1 cellular context compared by ENCODE assay signal in the genomic region with DNA sequence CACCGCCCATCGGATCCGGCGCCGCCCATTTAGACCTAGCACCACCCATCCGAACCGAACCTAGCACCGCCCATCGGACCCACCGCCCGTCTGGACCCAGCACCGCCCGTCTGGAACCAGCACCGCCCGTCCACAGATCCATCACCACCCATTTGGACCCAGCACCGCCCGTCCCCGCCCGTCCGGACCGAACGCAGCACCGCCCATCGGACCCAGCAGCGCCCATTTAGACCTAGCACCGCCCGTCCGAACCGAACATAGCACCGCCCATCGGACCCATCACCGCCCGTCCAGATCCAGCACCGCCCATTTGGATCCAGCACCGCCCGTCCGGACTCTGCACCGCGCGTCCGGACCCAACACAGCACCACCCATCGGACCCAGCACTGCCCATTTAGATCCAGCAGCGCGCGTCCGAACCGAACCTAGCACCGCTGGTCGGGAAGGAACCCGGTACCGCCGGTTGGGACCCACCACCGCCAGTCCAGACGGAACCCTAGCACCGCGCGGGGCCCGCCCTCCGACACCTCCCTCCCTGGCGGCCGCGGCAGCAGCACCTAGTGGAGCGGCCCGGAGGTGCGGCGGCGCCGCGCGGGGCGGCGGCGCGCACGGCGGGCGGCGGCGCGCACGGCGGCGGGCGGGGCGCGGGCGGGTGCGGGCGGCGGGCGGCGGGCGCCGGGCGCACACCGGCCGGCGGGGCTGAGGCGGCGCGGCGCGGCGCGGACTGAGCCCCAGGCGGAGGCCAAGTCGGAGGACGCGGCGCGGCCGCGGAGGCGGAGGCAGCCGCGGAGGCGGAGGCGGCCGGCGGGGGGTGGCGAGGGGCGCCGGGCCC.
TF ChIP-seq lines count a peak whose summit lies in the region.

A gene with protein sequence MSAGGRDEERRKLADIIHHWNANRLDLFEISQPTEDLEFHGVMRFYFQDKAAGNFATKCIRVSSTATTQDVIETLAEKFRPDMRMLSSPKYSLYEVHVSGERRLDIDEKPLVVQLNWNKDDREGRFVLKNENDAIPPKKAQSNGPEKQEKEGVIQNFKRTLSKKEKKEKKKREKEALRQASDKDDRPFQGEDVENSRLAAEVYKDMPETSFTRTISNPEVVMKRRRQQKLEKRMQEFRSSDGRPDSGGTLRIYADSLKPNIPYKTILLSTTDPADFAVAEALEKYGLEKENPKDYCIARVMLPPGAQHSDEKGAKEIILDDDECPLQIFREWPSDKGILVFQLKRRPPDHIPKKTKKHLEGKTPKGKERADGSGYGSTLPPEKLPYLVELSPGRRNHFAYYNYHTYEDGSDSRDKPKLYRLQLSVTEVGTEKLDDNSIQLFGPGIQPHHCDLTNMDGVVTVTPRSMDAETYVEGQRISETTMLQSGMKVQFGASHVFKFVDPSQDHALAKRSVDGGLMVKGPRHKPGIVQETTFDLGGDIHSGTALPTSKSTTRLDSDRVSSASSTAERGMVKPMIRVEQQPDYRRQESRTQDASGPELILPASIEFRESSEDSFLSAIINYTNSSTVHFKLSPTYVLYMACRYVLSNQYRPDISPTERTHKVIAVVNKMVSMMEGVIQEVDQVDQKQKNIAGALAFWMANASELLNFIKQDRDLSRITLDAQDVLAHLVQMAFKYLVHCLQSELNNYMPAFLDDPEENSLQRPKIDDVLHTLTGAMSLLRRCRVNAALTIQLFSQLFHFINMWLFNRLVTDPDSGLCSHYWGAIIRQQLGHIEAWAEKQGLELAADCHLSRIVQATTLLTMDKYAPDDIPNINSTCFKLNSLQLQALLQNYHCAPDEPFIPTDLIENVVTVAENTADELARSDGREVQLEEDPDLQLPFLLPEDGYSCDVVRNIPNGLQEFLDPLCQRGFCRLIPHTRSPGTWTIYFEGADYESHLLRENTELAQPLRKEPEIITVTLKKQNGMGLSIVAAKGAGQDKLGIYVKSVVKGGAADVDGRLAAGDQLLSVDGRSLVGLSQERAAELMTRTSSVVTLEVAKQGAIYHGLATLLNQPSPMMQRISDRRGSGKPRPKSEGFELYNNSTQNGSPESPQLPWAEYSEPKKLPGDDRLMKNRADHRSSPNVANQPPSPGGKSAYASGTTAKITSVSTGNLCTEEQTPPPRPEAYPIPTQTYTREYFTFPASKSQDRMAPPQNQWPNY (N-terminal part only) (plus strand): TSS at position 682 of the 832 bp plus-strand sequence. CDS start 222 bp downstream, outside the sequence.

TF ChIP-seq in A549, 52 proteins besides CTCF, POLR2A, EP300 and RAD21 (continued from another document):
- TF ChIP-seq TFCP2L1 (CRISPR knock-in tag; IDR thresholded peaks at IDR 0.05) (no peak), SMC3 (IDR thresholded peaks at IDR 0.05) (no peak), EHF (CRISPR knock-in tag; IDR thresholded peaks at IDR 0.05) (no peak), RNF2 (IDR thresholded peaks at IDR 0.05; ENCODE audit: borderline replicate concordance, low read depth) (no peak)
